Comparison of ENCODE assay signal across 8 cellular contexts in genomic region chr4:185307136-185307950, GRCh38.
A peak's percentile ranks its signal among the peaks of the same experiment; 100 is the strongest.
DNase-seq lines count a peak whose midpoint lies in the region; ATAC-seq and TF ChIP-seq lines count a peak whose summit lies in the region.

No MANE protein-coding gene starts in this region.

- TF ChIP-seq CTCF in GM10266 (IDR thresholded peaks at IDR 0.05; ENCODE audit: control insufficient read depth, insufficient read depth, low read depth, missing control alignments) (no peak), esophagus muscularis mucosa (IDR thresholded peaks at IDR 0.05) (no peak)

- peak overlapping the region; percentile 89 for H3K27ac ChIP-seq in ectodermal cell (ENCODE audit: insufficient read depth, low read depth, low read length, poor library complexity, severe bottlenecking)
- no peak overlapping the region for H3K27ac ChIP-seq in esophagus muscularis mucosa (replicated peaks in 1 of 4)

- H3K9me3 ChIP-seq in ectodermal cell (ENCODE audit: control insufficient read depth, low read length) (no peaks in the 10 kb centered on the region), esophagus muscularis mucosa (no peaks in the 10 kb centered on the region)

- ATAC-seq in GM19467 (IDR thresholded peaks at IDR 0.05; ENCODE audit: unreplicated experiment) (peak; percentile 63), HG03159 (IDR thresholded peaks at IDR 0.05; ENCODE audit: unreplicated experiment) (peak; percentile 74)

- peaks cover 29% of the 10 kb centered on the region for H3K4me1 ChIP-seq in ectodermal cell (ENCODE audit: control insufficient read depth, insufficient read depth, low read length)
- no peaks in the 10 kb centered on the region for H3K4me1 ChIP-seq in esophagus muscularis mucosa

- no peak for TF ChIP-seq POLR2A in esophagus muscularis mucosa (IDR thresholded peaks at IDR 0.05; ENCODE audit: low read depth)

- 54 to 64% methylated on average over 5 of the region's 5 CpGs for WGBS in ectodermal cell, 2 experiments
- 85% methylated on average over 5 of the region's 5 CpGs for WGBS in esophagus muscularis mucosa

- H3K36me3 ChIP-seq in ectodermal cell (ENCODE audit: control insufficient read depth, insufficient read depth, low read length) (no peaks in the 10 kb centered on the region), esophagus muscularis mucosa (peaks cover 19 to 36% (median 29%) of the 10 kb centered on the region in 4 donors)

- DNase-seq in GM10266 (ENCODE audit: extremely low spot score): peak; percentile 61
- DNase-seq in esophagus muscularis mucosa (ENCODE audit: extremely low spot score): no peak
- no peak for DNase-seq in AG08395 (ENCODE audit: low spot score)
- DNase-seq in OCI-M2 (lab: John Stamatoyannopoulos, UW; ENCODE audit: unreplicated experiment): no peak
- DNase-seq in NCI-H1930 (lab: John Stamatoyannopoulos, UW): no peak

- TF ChIP-seq EP300 in esophagus muscularis mucosa (IDR thresholded peaks at IDR 0.05): no peak

- H3K4me3 ChIP-seq in ectodermal cell (ENCODE audit: insufficient read depth, low read depth, low read length) (no peak overlapping the region), esophagus muscularis mucosa (no peak overlapping the region)

- intact Hi-C loops in esophagus muscularis mucosa (cut with DNase I): no loop called here

- no peaks in the 10 kb centered on the region for H3K27me3 ChIP-seq in ectodermal cell (ENCODE audit: control insufficient read depth, insufficient read depth, low read length, poor library complexity, severe bottlenecking)
- H3K27me3 ChIP-seq in esophagus muscularis mucosa: no peaks in the 10 kb centered on the region
